In the genomic region with DNA sequence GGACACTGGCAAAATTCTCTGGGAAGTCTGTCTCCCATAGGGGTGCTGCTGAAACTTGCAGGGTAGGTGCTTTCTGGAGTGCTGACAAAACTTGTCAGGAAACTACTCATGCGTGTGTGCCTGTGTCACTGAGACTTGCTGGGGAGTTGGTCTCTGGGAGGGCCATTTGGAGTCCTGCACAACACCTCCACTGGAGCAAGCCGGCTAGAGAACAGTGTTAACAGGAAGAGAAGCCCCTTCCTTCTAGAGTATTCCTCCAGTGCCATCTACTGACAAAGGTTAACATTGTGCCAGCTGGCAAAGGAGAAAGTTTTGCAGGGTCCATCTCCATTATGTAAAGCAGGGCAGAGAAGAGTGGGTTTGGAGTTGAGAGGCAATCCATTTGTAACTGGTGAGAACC, we compare ENCODE assay signal across 9 cellular contexts. TPM values are rescaled to one million over a fixed set of nuclear protein-coding genes. Genes with fewer than 3 reads are reported as not detected.
DNase-seq lines count a peak whose midpoint lies in the region; ATAC-seq, FAIRE-seq and TF ChIP-seq lines count a peak whose summit lies in the region.
"Had no signal": no experiment of that assay in that cellular context is flagged by ENCODE, and none has a peak within 500 bp of the region (broad histone marks: within the 10 kb centered on the region; RNA-seq: fewer than 3 reads in every experiment).

No MANE protein-coding gene starts in this region.

- peak overlapping the region in 3 of 7 donors; percentile 29 to 86 (median 30) for H3K27ac Mint-ChIP-seq in CD4-positive, alpha-beta memory T cell
- no peak overlapping the region for H3K27ac Mint-ChIP-seq in activated CD4-positive, alpha-beta memory T cell treated with anti-CD3 and anti-CD28 coated beads, Interleukin-2, amount 10 ng/mL, durations not matched to agents 7 days and 5 days
- H3K27ac Mint-ChIP-seq in osteocyte (ENCODE audit: unreplicated experiment): no peak overlapping the region

- POLR2A ChIA-PET in CD4-positive, alpha-beta memory T cell (lab: Charles Lee; ENCODE audit: partially characterized antibody): interaction anchor here (0.6 to 1.7 kb wide), 2 partner anchors 45 to 96 kb away, joined by 3 to 5 read pairs; no protein-coding TSS in a partner anchor
- POLR2A ChIA-PET in activated CD4-positive, alpha-beta memory T cell treated with anti-CD3 and anti-CD28 coated beads, Interleukin-2, amount 10 ng/mL, durations not matched to agents 7 days and 5 days (lab: Charles Lee): no interaction called here

- TF ChIP-seq CTCF in osteocyte (IDR thresholded peaks at IDR 0.05): peak; percentile 66

- H3K27me3 Mint-ChIP-seq in CD4-positive, alpha-beta memory T cell: no peaks in the 10 kb centered on the region
- no peaks in the 10 kb centered on the region for H3K27me3 Mint-ChIP-seq in activated CD4-positive, alpha-beta memory T cell treated with anti-CD3 and anti-CD28 coated beads, Interleukin-2, amount 10 ng/mL, durations not matched to agents 7 days and 5 days
- H3K27me3 Mint-ChIP-seq in osteocyte (ENCODE audit: unreplicated experiment): no peaks in the 10 kb centered on the region

- no peak overlapping the region for H3K4me3 Mint-ChIP-seq in CD4-positive, alpha-beta memory T cell
- H3K4me3 Mint-ChIP-seq in activated CD4-positive, alpha-beta memory T cell treated with anti-CD3 and anti-CD28 coated beads, Interleukin-2, amount 10 ng/mL, durations not matched to agents 7 days and 5 days: no peak overlapping the region
- H3K4me3 Mint-ChIP-seq in osteocyte (ENCODE audit: unreplicated experiment): no peak overlapping the region

- H3K9me3 ChIP-seq in CD4-positive, alpha-beta memory T cell (ENCODE audit: control insufficient read depth in 1 of 2, low read length in 2 of 2): no peaks in the 10 kb centered on the region
- H3K9me3 ChIP-seq: SJCRH30 had no signal

- ATAC-seq in GM19452 (IDR thresholded peaks at IDR 0.05; ENCODE audit: unreplicated experiment) (no peak), HG02981 (IDR thresholded peaks at IDR 0.05; ENCODE audit: unreplicated experiment) (no peak)

- TF ChIP-seq POLR2A in GM12892 (IDR thresholded peaks at IDR 0.05; ENCODE audit: low read depth, low read length): no peak

- peaks cover 10 to 14% of the 10 kb centered on the region in 2 donors for H3K36me3 Mint-ChIP-seq in CD4-positive, alpha-beta memory T cell
- peaks cover 2% of the 10 kb centered on the region for H3K36me3 Mint-ChIP-seq in activated CD4-positive, alpha-beta memory T cell treated with anti-CD3 and anti-CD28 coated beads, Interleukin-2, amount 10 ng/mL, durations not matched to agents 7 days and 5 days (ENCODE audit: low read depth)
- H3K36me3 Mint-ChIP-seq in osteocyte (ENCODE audit: unreplicated experiment): peaks cover 5% of the 10 kb centered on the region

- peaks cover 0 to 12% (median 7%) of the 10 kb centered on the region in 4 donors for H3K4me1 Mint-ChIP-seq in CD4-positive, alpha-beta memory T cell
- H3K4me1 Mint-ChIP-seq in activated CD4-positive, alpha-beta memory T cell treated with anti-CD3 and anti-CD28 coated beads, Interleukin-2, amount 10 ng/mL, durations not matched to agents 7 days and 5 days: peaks cover 2% of the 10 kb centered on the region
- peaks cover 7% of the 10 kb centered on the region for H3K4me1 Mint-ChIP-seq in osteocyte (ENCODE audit: unreplicated experiment)

- H3K4me3 ChIP-seq in CD4-positive, alpha-beta memory T cell (ENCODE audit: low read length in 2 of 2): no peak overlapping the region
- H3K4me3 ChIP-seq: SJCRH30 had no signal

- CTCF ChIA-PET in CD4-positive, alpha-beta memory T cell (lab: Charles Lee; ENCODE audit: partially characterized antibody): interaction anchor here (0.7 to 7.8 kb wide), 3 partner anchors 10 to 97 kb away, joined by 4 to 54 read pairs (median 5); no protein-coding TSS in a partner anchor
- CTCF ChIA-PET in activated CD4-positive, alpha-beta memory T cell treated with anti-CD3 and anti-CD28 coated beads, Interleukin-2, amount 10 ng/mL, durations not matched to agents 7 days and 5 days (lab: Charles Lee): interaction anchor here (0.6 to 1.0 kb wide), 4 partner anchors 12 to 99 kb away, joined by 3 to 5 read pairs (median 4); no protein-coding TSS in a partner anchor

- peak; percentile 85 for FAIRE-seq in GM12892 (lab: Jason Lieb, UNC)

- H3K27ac ChIP-seq in CD4-positive, alpha-beta memory T cell (ENCODE audit: low read depth, low read length): no peak overlapping the region
- H3K27ac ChIP-seq: SJCRH30 had no signal

- intact Hi-C loops in CD4-positive, alpha-beta memory T cell (cut with micrococcal nuclease): loop anchor here (1.0 kb wide), 2 partner anchors 96 to 446 kb away; no protein-coding TSS in a partner anchor

- peak; percentile 42 to 51 (median 44) for DNase-seq in CD4-positive, alpha-beta memory T cell
- DNase-seq in GM12892 (ENCODE audit: insufficient read length) (peak; percentile 28), Kasumi-1 (lab: John Stamatoyannopoulos, UW) (peak; percentile 60 to 74), fibroblast of peridontal ligament (ENCODE audit: extremely low read depth) (peak; percentile 48), osteocyte (ENCODE audit: extremely low spot score, unreplicated experiment) (no peak)
- DNase-seq in activated CD4-positive, alpha-beta memory T cell treated with anti-CD3 and anti-CD28 coated beads, Interleukin-2, amount 10 ng/mL, durations not matched to agents 7 days and 5 days: peak; percentile 18

- H3K9me3 Mint-ChIP-seq in CD4-positive, alpha-beta memory T cell: no peaks in the 10 kb centered on the region
- no peaks in the 10 kb centered on the region for H3K9me3 Mint-ChIP-seq in activated CD4-positive, alpha-beta memory T cell treated with anti-CD3 and anti-CD28 coated beads, Interleukin-2, amount 10 ng/mL, durations not matched to agents 7 days and 5 days
- H3K9me3 Mint-ChIP-seq in osteocyte (ENCODE audit: unreplicated experiment): no peaks in the 10 kb centered on the region

- no peaks in the 10 kb centered on the region for H3K27me3 ChIP-seq in CD4-positive, alpha-beta memory T cell (ENCODE audit: insufficient read depth, low read length)
- H3K27me3 ChIP-seq: SJCRH30 had no signal

- H3K4me1 ChIP-seq in CD4-positive, alpha-beta memory T cell (ENCODE audit: insufficient read depth, low read length): no peaks in the 10 kb centered on the region
- H3K4me1 ChIP-seq: SJCRH30 had no signal

- no peaks in the 10 kb centered on the region for H3K36me3 ChIP-seq in CD4-positive, alpha-beta memory T cell (ENCODE audit: insufficient read depth, low read length)

RNA-seq across cellular contexts. Expression of a gene that starts 30.0 kb away (rescaled TPM):
- total RNA-seq in CD4-positive, alpha-beta memory T cell: 10 to 100 TPM; 41.8 to 41.9 TPM
- polyA plus RNA-seq in CD4-positive, alpha-beta memory T cell: 10 to 100 TPM; 13.8 to 27.2 TPM
- polyA plus RNA-seq in GM12892 (2012; ENCODE audit: missing spikeins): 20.1 TPM
- total RNA-seq in activated CD4-positive, alpha-beta memory T cell treated with anti-CD3 and anti-CD28 coated beads, Interleukin-2, amount 10 ng/mL, durations not matched to agents 7 days and 5 days: 10 to 100 TPM; 26.8 to 28.7 TPM
- total RNA-seq in osteocyte: 58.3 and 65.9 TPM in 2 replicates
